In genomic region chr10:97334370-97335175, GRCh38 we compare ENCODE assay signal across 1 cellular context.
TF ChIP-seq lines count a peak whose summit lies in the region.

TSS of gene FRAT2 (minus strand) at chr10:97334729. CDS start at chr10:97334572, 157 bp downstream.

TF ChIP-seq in K562, 482 proteins besides CTCF, POLR2A, EP300 and RAD21 (continued from another document and continues in another):
- TF ChIP-seq ZNF318 (IDR thresholded peaks at IDR 0.05; ENCODE audit: borderline replicate concordance in 1 of 2, low read depth in 1 of 2) (no peak), U2AF2 (optimal IDR thresholded peaks at IDR 0.05; ENCODE audit: low read depth, low read length) (no peak), MGA (IDR thresholded peaks at IDR 0.05) (peak; percentile 57; the same call in 1 of the 2 replicates), HNRNPUL1 (IDR thresholded peaks at IDR 0.05; ENCODE audit: low read length) (no peak), CHCHD3 (CRISPR knock-in tag; IDR thresholded peaks at IDR 0.05) (no peak), ZNF778 (CRISPR knock-in tag; IDR thresholded peaks at IDR 0.05) (no peak), SIRT6 (IDR thresholded peaks at IDR 0.05; ENCODE audit: low read depth, low read length) (no peak), ZNF583 (CRISPR knock-in tag; IDR thresholded peaks at IDR 0.05) (no peak), RBBP5 (IDR thresholded peaks at IDR 0.05; ENCODE audit: borderline replicate concordance, insufficient read depth, low read length, poor library complexity, severe bottlenecking) (peak; percentile 13), CLOCK (CRISPR knock-in tag; IDR thresholded peaks at IDR 0.05; ENCODE audit: borderline replicate concordance) (no peak), ZNF174 (CRISPR knock-in tag; IDR thresholded peaks at IDR 0.05) (no peak), HDGF (IDR thresholded peaks at IDR 0.05) (no peak), AFF4 (CRISPR knock-in tag; IDR thresholded peaks at IDR 0.05) (0 out of 2 replicates have a peak, but pooled peaks have one; percentile 66), YY1 (IDR thresholded peaks at IDR 0.05; ENCODE audit: borderline replicate concordance in 1 of 3, control insufficient read depth in 1 of 3, extremely low read depth in 1 of 3, insufficient read depth in 3 of 3, insufficient read length in 1 of 3, insufficient replicate concordance in 2 of 3, low read depth in 1 of 3, low read length in 2 of 3) (no peak), HMG20B (CRISPR knock-in tag; IDR thresholded peaks at IDR 0.05) (no peak), BCL6 (CRISPR knock-in tag; IDR thresholded peaks at IDR 0.05) (no peak), STAT5B (CRISPR knock-in tag; IDR thresholded peaks at IDR 0.05) (no peak), POLR3A (IDR thresholded peaks at IDR 0.05; ENCODE audit: borderline replicate concordance, extremely low read depth, insufficient read depth, insufficient read length) (no peak), CCAR2 (IDR thresholded peaks at IDR 0.05; ENCODE audit: low read depth, low read length) (no peak), FIP1L1 (IDR thresholded peaks at IDR 0.05; ENCODE audit: low read depth, low read length, poor library complexity, severe bottlenecking) (no peak), ZNF785 (CRISPR knock-in tag; IDR thresholded peaks at IDR 0.05) (no peak), CBX2 (IDR thresholded peaks at IDR 0.05; ENCODE audit: insufficient read depth, low read length, poor library complexity, severe bottlenecking) (no peak), ARID1B (IDR thresholded peaks at IDR 0.05) (no peak), NELFE (IDR thresholded peaks at IDR 0.05; ENCODE audit: insufficient read depth, insufficient read length) (no peak), RBM39 (optimal IDR thresholded peaks at IDR 0.05; ENCODE audit: low read depth, low read length) (no peak), ZNF551 (CRISPR knock-in tag; IDR thresholded peaks at IDR 0.05) (no peak), ZNF347 (CRISPR knock-in tag; IDR thresholded peaks at IDR 0.05; ENCODE audit: low read depth) (no peak), ZNF764 (CRISPR knock-in tag; IDR thresholded peaks at IDR 0.05; ENCODE audit: low read depth) (no peak), LEF1 (IDR thresholded peaks at IDR 0.05) (no peak)
